In genomic region chr7:158811894-158812293, GRCh38 we compare ENCODE assay signal across 8 cellular contexts. TPM values are rescaled to one million over a fixed set of nuclear protein-coding genes. Genes with fewer than 3 reads are reported as not detected.
DNase-seq lines count a peak whose midpoint lies in the region; ATAC-seq and TF ChIP-seq lines count a peak whose summit lies in the region.

No MANE protein-coding gene starts in this region.

- H3K4me3 ChIP-seq in Peyer's patch: no peak overlapping the region
- no peak overlapping the region for H3K4me3 ChIP-seq in esophagus (ENCODE audit: low read depth in 1 of 2, low read length in 2 of 2)

- no peak for TF ChIP-seq POLR2A in Peyer's patch (IDR thresholded peaks at IDR 0.05)

- no peaks in the 10 kb centered on the region for H3K9me3 Mint-ChIP-seq in osteocyte (ENCODE audit: unreplicated experiment)

- no peak for ATAC-seq in GM21381 (IDR thresholded peaks at IDR 0.05; ENCODE audit: unreplicated experiment)
- no peak for ATAC-seq in GM19328 (IDR thresholded peaks at IDR 0.05; ENCODE audit: unreplicated experiment)
- ATAC-seq in HG03280 (IDR thresholded peaks at IDR 0.05; ENCODE audit: unreplicated experiment): no peak

- H3K27me3 Mint-ChIP-seq in osteocyte (ENCODE audit: unreplicated experiment): no peaks in the 10 kb centered on the region

- TF ChIP-seq CTCF in Peyer's patch (IDR thresholded peaks at IDR 0.05) (no peak), osteocyte (IDR thresholded peaks at IDR 0.05) (no peak)

- H3K9me3 ChIP-seq in Peyer's patch (no peaks in the 10 kb centered on the region), esophagus (ENCODE audit: control insufficient read depth in 2 of 2, insufficient read depth in 1 of 2, low read depth in 1 of 2, low read length in 1 of 2) (no peaks in the 10 kb centered on the region)

- peaks cover 89% of the 10 kb centered on the region for H3K4me1 Mint-ChIP-seq in osteocyte (ENCODE audit: unreplicated experiment)

- H3K4me3 Mint-ChIP-seq in osteocyte (ENCODE audit: unreplicated experiment): peak overlapping the region; percentile 27

- 77 to 81% methylated on average over 5 of the region's 5 CpGs for WGBS in esophagus, 2 donors

- H3K36me3 ChIP-seq in Peyer's patch (peaks cover 0 to 11% (median 0%) of the 10 kb centered on the region in 3 donors), esophagus (ENCODE audit: control insufficient read depth in 2 of 2, insufficient read depth in 2 of 2, low read length in 1 of 2) (peaks cover 0 to 10% of the 10 kb centered on the region in 2 donors)

- peak overlapping the region; percentile 93 for H3K27ac Mint-ChIP-seq in osteocyte (ENCODE audit: unreplicated experiment)

- H3K27ac ChIP-seq in Peyer's patch: peak overlapping the region; percentile 47 to 70 (median 54)
- peak overlapping the region; percentile 74 to 83 for H3K27ac ChIP-seq in esophagus (ENCODE audit: low read depth in 2 of 2, low read length in 1 of 2)

- DNase-seq in AG20443 (ENCODE audit: low spot score) (peak; percentile 45), Peyer's patch (no peak), osteocyte (ENCODE audit: extremely low spot score, unreplicated experiment) (no peak), OCI-M1 (lab: John Stamatoyannopoulos, UW) (no peak)

- H3K4me1 ChIP-seq in Peyer's patch (peaks cover 0 to 35% (median 5%) of the 10 kb centered on the region in 4 donors), esophagus (ENCODE audit: control insufficient read depth in 2 of 2, insufficient read depth in 2 of 2, low read length in 1 of 2) (peaks cover 0 to 15% of the 10 kb centered on the region in 2 donors)

- H3K27me3 ChIP-seq in Peyer's patch (no peaks in the 10 kb centered on the region), esophagus (ENCODE audit: control insufficient read depth in 1 of 2, insufficient read depth in 2 of 2, low read length in 2 of 2) (no peaks in the 10 kb centered on the region)

- peaks cover 27% of the 10 kb centered on the region for H3K36me3 Mint-ChIP-seq in osteocyte (ENCODE audit: unreplicated experiment)

RNA-seq across cellular contexts. Expression of gene ESYT2, which starts 17.4 kb away (rescaled TPM):
- total RNA-seq in Peyer's patch (100 to 1,000 TPM in 1 of 4 donors, 10 to 100 TPM in 3; 53.6 to 137 (median 71.0) TPM), osteocyte (146 and 156 TPM in 2 replicates)
- 10 to 100 TPM; 25.4 to 28.9 TPM for polyA plus RNA-seq in esophagus

RNA-seq across cellular contexts. Expression of gene DYNC2I1, which starts 44.5 kb away (rescaled TPM):
- total RNA-seq in Peyer's patch (100 to 1,000 TPM in 1 of 4 donors, 10 to 100 TPM in 3; 22.9 to 107 (median 65.3) TPM), osteocyte (23.7 and 24.8 TPM in 2 replicates)
- 10 to 100 TPM in 1 of 2 donors, 1 to 10 TPM in 1; 6.0 to 12.5 TPM for polyA plus RNA-seq in esophagus
